In the genomic region with DNA sequence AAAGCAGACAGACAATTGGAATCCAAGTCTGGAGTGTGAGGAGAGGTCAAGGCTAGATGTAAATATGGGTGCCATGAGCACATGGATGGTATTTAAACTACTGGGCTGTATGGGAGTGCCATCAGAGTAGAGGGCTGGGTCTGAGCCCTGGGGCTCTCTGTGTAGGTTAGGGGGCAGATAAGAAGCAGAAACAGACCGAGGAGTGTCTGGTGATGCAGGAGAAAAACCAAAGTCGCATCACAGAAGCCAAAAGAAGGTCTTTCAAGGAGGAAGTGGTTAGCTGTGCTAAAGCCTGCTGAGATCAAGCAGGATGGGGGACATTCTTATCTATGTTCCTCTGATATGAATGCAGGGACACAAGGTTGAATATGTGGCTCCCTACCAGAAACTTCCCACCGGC, we compare ENCODE assay signal across 10 cellular contexts. TPM values are rescaled to one million over a fixed set of nuclear protein-coding genes. Genes with fewer than 3 reads are reported as not detected.
DNase-seq lines count a peak whose midpoint lies in the region; ATAC-seq and TF ChIP-seq lines count a peak whose summit lies in the region.
"Had no signal": no experiment of that assay in that cellular context is flagged by ENCODE, and none has a peak within 500 bp of the region (broad histone marks: within the 10 kb centered on the region; RNA-seq: fewer than 3 reads in every experiment).

No MANE protein-coding gene starts in this region.

- no TSS peak for BruUV-seq in MCF 10A (replicated peaks; lab: Mats Ljungman, UMichigan)

- H3K27ac ChIP-seq in breast epithelium (no peak overlapping the region), Peyer's patch (peak overlapping the region; percentile 46 to 91 (median 80)), upper lobe of left lung (peak overlapping the region in 3 of 4 donors; percentile 36 to 71 (median 45))
- H3K27ac ChIP-seq: psoas muscle had no signal

- POLR2A ChIA-PET in MCF 10A (lab: Yijun Ruan, JAX) = interaction anchor here (1.1 kb wide), 1 partner anchor 81 kb away, joined by 5 read pairs; no protein-coding TSS in a partner anchor

- no peaks in the 10 kb centered on the region for H3K27me3 ChIP-seq in breast epithelium
- no peaks in the 10 kb centered on the region for H3K27me3 ChIP-seq in Peyer's patch
- H3K27me3 ChIP-seq in upper lobe of left lung = peaks cover 0 to 5% (median 0%) of the 10 kb centered on the region in 4 donors

- H3K27ac Mint-ChIP-seq in MCF 10A (ENCODE audit: low read depth, unreplicated experiment) = no peak overlapping the region

- peak overlapping the region; percentile 81 for H3K4me3 Mint-ChIP-seq in MCF 10A (ENCODE audit: unreplicated experiment)

- no peak for ATAC-seq in upper lobe of left lung (ENCODE audit: low FRiP score in 2 of 2)
- no peak for ATAC-seq in GM19397 (IDR thresholded peaks at IDR 0.05; ENCODE audit: unreplicated experiment)
- no peak for ATAC-seq in HG02623 (IDR thresholded peaks at IDR 0.05; ENCODE audit: unreplicated experiment)
- no peak for ATAC-seq in HG03520 (IDR thresholded peaks at IDR 0.05; ENCODE audit: unreplicated experiment)
- ATAC-seq: psoas muscle had no signal

- H3K4me1 ChIP-seq in breast epithelium (peaks cover 8 to 13% of the 10 kb centered on the region in 2 donors), Peyer's patch (peaks cover 3 to 30% (median 23%) of the 10 kb centered on the region in 4 donors), upper lobe of left lung (peaks cover 20 to 40% (median 31%) of the 10 kb centered on the region in 4 donors)

- H3K36me3 Mint-ChIP-seq in MCF 10A (ENCODE audit: insufficient read depth, unreplicated experiment) = peaks cover 59% of the 10 kb centered on the region

- DNase-seq in MCF 10A (ENCODE audit: unreplicated experiment) (no peak), breast epithelium (ENCODE audit: low spot score in 2 of 2) (no peak), Peyer's patch (peak in 2 of 3 donors; percentile 50 to 70), upper lobe of left lung (no peak)
- peak; percentile 39 for DNase-seq in effector CD4-positive, alpha-beta T cell
- DNase-seq: NCI-H2081 treated with DMSO at 0.1 percent for 48 hours, psoas muscle had no signal

- H3K9me3 ChIP-seq in breast epithelium (no peaks in the 10 kb centered on the region), Peyer's patch (no peaks in the 10 kb centered on the region), upper lobe of left lung (no peaks in the 10 kb centered on the region)
- H3K9me3 ChIP-seq: psoas muscle had no signal

- H3K36me3 ChIP-seq in breast epithelium (no peaks in the 10 kb centered on the region), Peyer's patch (peaks cover 0 to 30% (median 0%) of the 10 kb centered on the region in 3 donors), upper lobe of left lung (peaks cover 0 to 29% (median 9%) of the 10 kb centered on the region in 4 donors)

- H3K4me3 ChIP-seq in breast epithelium = no peak overlapping the region
- H3K4me3 ChIP-seq in Peyer's patch = peak overlapping the region in 1 of 4 donors; percentile 8
- H3K4me3 ChIP-seq in upper lobe of left lung = no peak overlapping the region

- TF ChIP-seq EP300 in upper lobe of left lung (IDR thresholded peaks at IDR 0.05) = no peak

- H3K27me3 Mint-ChIP-seq in MCF 10A (ENCODE audit: insufficient read depth, unreplicated experiment) = no peaks in the 10 kb centered on the region

- no peaks in the 10 kb centered on the region for H3K9me3 Mint-ChIP-seq in MCF 10A (ENCODE audit: unreplicated experiment)

- no peak for TF ChIP-seq POLR2A in breast epithelium (IDR thresholded peaks at IDR 0.05)
- TF ChIP-seq POLR2A in Peyer's patch (IDR thresholded peaks at IDR 0.05) = peak in 1 of 2 donors; percentile 11
- TF ChIP-seq POLR2A in upper lobe of left lung (IDR thresholded peaks at IDR 0.05) = no peak

- intact Hi-C loops in MCF 10A (cut with micrococcal nuclease) (no loop called here), breast epithelium (cut with DNase I; ENCODE audit: low total_unique reads) (no loop called here)

- peaks cover 11% of the 10 kb centered on the region for H3K4me1 Mint-ChIP-seq in MCF 10A (ENCODE audit: insufficient read depth, unreplicated experiment)

- TF ChIP-seq CTCF in MCF 10A (IDR thresholded peaks at IDR 0.05; ENCODE audit: unreplicated experiment) (no peak), breast epithelium (IDR thresholded peaks at IDR 0.05) (no peak), Peyer's patch (IDR thresholded peaks at IDR 0.05) (no peak), upper lobe of left lung (IDR thresholded peaks at IDR 0.05) (no peak)

- 68 to 69% methylated on average over 3 of the region's 3 CpGs for WGBS in upper lobe of left lung, 2 donors

- CTCF ChIA-PET in MCF 10A (lab: Yijun Ruan, JAX) = interaction anchor here (0.6 to 1.3 kb wide), 5 partner anchors 12 to 115 kb away, joined by 3 to 7 read pairs (median 3); a partner anchor contains a TSS

RNA-seq across cellular contexts. Expression of a gene that starts 1.9 kb away (rescaled TPM):
- total RNA-seq in MCF 10A (2022) (13.3 and 15.6 TPM in 2 replicates), breast epithelium (10 to 100 TPM; 18.4 to 34.7 (median 31.2) TPM), Peyer's patch (10 to 100 TPM; 47.9 to 89.5 (median 80.0) TPM), upper lobe of left lung (100 to 1,000 TPM in 2 of 6 donors, 10 to 100 TPM in 4; 19.5 to 125 (median 31.3) TPM)

RNA-seq across cellular contexts. Expression of a gene that starts 2.9 kb away (rescaled TPM):
- total RNA-seq in MCF 10A (2022) = 19.2 and 19.8 TPM in 2 replicates
- 10 to 100 TPM in 2 of 3 donors, 1 to 10 TPM in 1; 10.0 to 23.3 (median 14.6) TPM for total RNA-seq in breast epithelium
- total RNA-seq in Peyer's patch = 10 to 100 TPM; 12.4 to 24.0 (median 17.3) TPM
- 100 to 1,000 TPM in 1 of 6 donors, 10 to 100 TPM in 5; 24.1 to 113 (median 48.5) TPM for total RNA-seq in upper lobe of left lung

RNA-seq across cellular contexts. Expression of a gene that starts 7.3 kb away (rescaled TPM):
- total RNA-seq in MCF 10A (2022) = 19.8 and 21.2 TPM in 2 replicates
- total RNA-seq in breast epithelium = 10 to 100 TPM in 2 of 3 donors, 1 to 10 TPM in 1; 4.6 to 60.2 (median 52.4) TPM
- total RNA-seq in Peyer's patch = 100 to 1,000 TPM; 221 to 563 (median 300) TPM
- total RNA-seq in upper lobe of left lung = 100 to 1,000 TPM; 113 to 256 (median 175) TPM

Comparison
In these comparisons a context has a peak if more than half of its experiments do, and no peak if none do; other contexts are left out.
1. DNase-seq: peak in Peyer's patch (2 of 3) and effector CD4-positive, alpha-beta T cell (single experiment); none in MCF 10A (single experiment), breast epithelium (0 of 2) and upper lobe of left lung (0 of 2).
2. H3K27ac ChIP-seq: peak in Peyer's patch (4 of 4) and upper lobe of left lung (3 of 4); none in breast epithelium (0 of 2).